16 cellular contexts compared by ENCODE assay signal in genomic region chr12:26286186-26286585, GRCh38.
DNase-seq lines count a peak whose midpoint lies in the region; ATAC-seq, FAIRE-seq and TF ChIP-seq lines count a peak whose summit lies in the region.
"Had no signal": no experiment of that assay in that cellular context is flagged by ENCODE, and none has a peak within 500 bp of the region (broad histone marks: within the 10 kb centered on the region; RNA-seq: fewer than 3 reads in every experiment).

No MANE protein-coding gene starts in this region.

- H3K9ac ChIP-seq in MM.1S (ENCODE audit: low read length) (no peak overlapping the region), kidney (ENCODE audit: low read length in 2 of 2) (no peak overlapping the region)

- H3K4me3 ChIP-seq in Panc1 (ENCODE audit: low read depth in 2 of 2, low read length in 2 of 2), result no peak overlapping the region
- no peak overlapping the region for H3K4me3 ChIP-seq in MM.1S (ENCODE audit: low read length)
- no peak overlapping the region for H3K4me3 ChIP-seq in coronary artery
- no peak overlapping the region for H3K4me3 ChIP-seq in kidney (ENCODE audit: low read length in 2 of 2)

- CTCF ChIA-PET in Panc1 (lab: Charles Lee), result no interaction called here

- H3K79me2 ChIP-seq in MM.1S (ENCODE audit: low read length), result no peaks in the 10 kb centered on the region

- H3K27ac ChIP-seq in Panc1 (ENCODE audit: low read length) (0 out of 2 replicates have a peak overlapping the region, but pooled peaks have one; percentile 23), MM.1S (ENCODE audit: low read length) (no peak overlapping the region), coronary artery (no peak overlapping the region), kidney (ENCODE audit: low read depth in 2 of 2, low read length in 2 of 2) (no peak overlapping the region)

- no peak for FAIRE-seq in kidney (lab: Jason Lieb, UNC)

- in situ Hi-C loops in Panc1 (cut with HindIII; ENCODE audit: low pct_unique_long_range_greater_than_20kb, low sequenced_read_pairs), result no loop called here

- no peak for TF ChIP-seq CTCF in Panc1 (IDR thresholded peaks at IDR 0.05)
- no peak for TF ChIP-seq CTCF in MM.1S (IDR thresholded peaks at IDR 0.05; ENCODE audit: low read length)
- TF ChIP-seq CTCF in coronary artery (IDR thresholded peaks at IDR 0.05), result no peak
- no peak for TF ChIP-seq CTCF in kidney (IDR thresholded peaks at IDR 0.05; ENCODE audit: borderline replicate concordance, extremely low read depth, insufficient read depth)

- no peak for ATAC-seq in Panc1
- ATAC-seq: SK-N-SH treated with all-trans-retinoic acid at 6 μM for 48 hours had no signal

- H3K27me3 ChIP-seq in Panc1 (ENCODE audit: control insufficient read depth, insufficient read depth, low read length) (no peaks in the 10 kb centered on the region), MM.1S (replicated peaks; ENCODE audit: insufficient read depth, low read length) (no peaks in the 10 kb centered on the region)

- H3K4me1 ChIP-seq in Panc1 (ENCODE audit: control insufficient read depth, insufficient read depth, low read length), result peaks cover 5% of the 10 kb centered on the region; the same call in 1 of the 2 replicates
- H3K4me1 ChIP-seq in MM.1S (ENCODE audit: low read length), result peaks cover 18% of the 10 kb centered on the region
- peaks cover 0 to 14% of the 10 kb centered on the region in 2 donors for H3K4me1 ChIP-seq in kidney (ENCODE audit: control insufficient read depth in 1 of 2, insufficient read depth in 1 of 2, low read depth in 1 of 2, low read length in 2 of 2)

- BruUV-seq in Panc1 (replicated peaks; lab: Mats Ljungman, UMichigan), result no TSS peak

- H3K9me3 ChIP-seq in Panc1 (ENCODE audit: control insufficient read depth, insufficient read depth, low read depth, low read length), result no peaks in the 10 kb centered on the region
- H3K9me3 ChIP-seq in MM.1S (replicated peaks; ENCODE audit: insufficient read depth, low read length), result no peaks in the 10 kb centered on the region
- no peaks in the 10 kb centered on the region for H3K9me3 ChIP-seq in kidney (ENCODE audit: control insufficient read depth in 1 of 2, low read length in 2 of 2)

- H3F3A ChIP-seq in MM.1S (ENCODE audit: insufficient read depth, low read length), result no peaks in the 10 kb centered on the region

- H3K4me2 ChIP-seq in MM.1S (ENCODE audit: low read depth, low read length), result no peak overlapping the region

- no peak overlapping the region for H2AFZ ChIP-seq in MM.1S (ENCODE audit: low read length)

- H4K20me1 ChIP-seq in MM.1S (ENCODE audit: insufficient read depth, low read length), result no peaks in the 10 kb centered on the region

- no peaks in the 10 kb centered on the region; the same call in 1 of the 2 replicates for H3K9me2 ChIP-seq in MM.1S (replicated peaks; ENCODE audit: insufficient read depth, low read length)

- H3K36me3 ChIP-seq in Panc1 (ENCODE audit: control insufficient read depth, insufficient read depth, low read length), result no peaks in the 10 kb centered on the region
- no peaks in the 10 kb centered on the region for H3K36me3 ChIP-seq in MM.1S (replicated peaks; ENCODE audit: insufficient read depth, low read length)
- no peaks in the 10 kb centered on the region for H3K36me3 ChIP-seq in kidney (ENCODE audit: control insufficient read depth in 1 of 2, insufficient read depth in 2 of 2, low read length in 2 of 2)

- POLR2A ChIA-PET in Panc1 (lab: Charles Lee), result no interaction called here

- peak; percentile 40 for DNase-seq in Ammon's horn (ENCODE audit: low spot score)
- peak; percentile 87 for DNase-seq in HT1080 (ENCODE audit: low read depth)
- no peak for DNase-seq in Panc1 (ENCODE audit: low read depth, low spot score)
- peak; percentile 29 to 92 for DNase-seq in cerebellar nuclear complex (lab: John Stamatoyannopoulos, UW)
- no peak for DNase-seq in 8988T
- no peak for DNase-seq in MM.1S
- no peak for DNase-seq in coronary artery (ENCODE audit: low spot score)
- no peak for DNase-seq in kidney
- DNase-seq: CD8-positive, alpha-beta memory T cell; DMS79; KG1; NCI-H1105; NCI-H226; NCI-H526; T-helper 1 cell had no signal

- intact Hi-C loops in Panc1 (cut with micrococcal nuclease; ENCODE audit: unreplicated experiment), result no loop called here
- intact Hi-C loops in kidney (cut with DNase I), result no loop called here

Comparison
In these comparisons a context has a peak if more than half of its experiments do, and no peak if none do; other contexts are left out.
1. DNase-seq: peak in Ammon's horn (single experiment), HT1080 (single experiment) and cerebellar nuclear complex (2 of 2); none in Panc1 (single experiment), 8988T (single experiment), MM.1S (single experiment), coronary artery (single experiment) and kidney (single experiment).